ENCODE assay signal across 8 cellular contexts in genomic region chr22:19962246-19962908, GRCh38. TPM values are rescaled to one million over a fixed set of nuclear protein-coding genes. Genes with fewer than 3 reads are reported as not detected.
DNase-seq lines count a peak whose midpoint lies in the region; ATAC-seq and TF ChIP-seq lines count a peak whose summit lies in the region.

No MANE protein-coding gene starts in this region.

- H3K9me3 ChIP-seq in right lobe of liver = no peaks in the 10 kb centered on the region

- peaks cover 3 to 44% (median 24%) of the 10 kb centered on the region in 4 donors for H3K4me1 ChIP-seq in right lobe of liver

- no peak for TF ChIP-seq POLR2A in right lobe of liver (IDR thresholded peaks at IDR 0.05)

- H3K4me1 Mint-ChIP-seq in activated CD4-positive, alpha-beta T cell treated with anti-CD3 and anti-CD28 coated beads for 36 hours = peaks cover 7% of the 10 kb centered on the region

- H3K4me3 ChIP-seq in dorsolateral prefrontal cortex = peak overlapping the region in 3 of 59 donors; percentile 4 to 37 (median 21)
- H3K4me3 ChIP-seq in right lobe of liver = peak overlapping the region; percentile 27 to 56 (median 55)

- no peaks in the 10 kb centered on the region for H3K27me3 Mint-ChIP-seq in activated CD4-positive, alpha-beta T cell treated with anti-CD3 and anti-CD28 coated beads for 36 hours

- TF ChIP-seq CTCF in dorsolateral prefrontal cortex (IDR thresholded peaks at IDR 0.05 in 54 of 56, conservative IDR thresholded peaks at IDR 0.05 in 2 of 56; ENCODE audit: low read depth in 1 of 56, partially characterized antibody in 56 of 56) (peak; percentile 36 to 84 (median 70)), right lobe of liver (IDR thresholded peaks at IDR 0.05) (peak; percentile 60 to 84 (median 72))

- ATAC-seq in activated CD4-positive, alpha-beta T cell treated with anti-CD3 and anti-CD28 coated beads for 36 hours = peak; percentile 82
- peak; percentile 48 to 64 (median 62) for ATAC-seq in right lobe of liver
- no peak for ATAC-seq in HG03571 (IDR thresholded peaks at IDR 0.05; ENCODE audit: unreplicated experiment)

- no peaks in the 10 kb centered on the region for H3K27me3 ChIP-seq in dorsolateral prefrontal cortex
- H3K27me3 ChIP-seq in right lobe of liver = no peaks in the 10 kb centered on the region

- intact Hi-C loops in activated CD4-positive, alpha-beta T cell treated with anti-CD3 and anti-CD28 coated beads for 36 hours (cut with DNase I, micrococcal nuclease) = loop anchor here (2.0 to 5.0 kb wide), 2 partner anchors 58 to 170 kb away; partner anchors contain the start of genes TANGO2 (in 1 of the 2) and ZDHHC8 (in 1 of the 2)
- intact Hi-C loops in dorsolateral prefrontal cortex (cut with DNase I) (loop anchor here in 1 of 2 donors (5.0 kb wide), 1 partner anchor 170 kb away; the partner anchor contains the start of gene ZDHHC8), right lobe of liver (cut with DNase I) (loop anchor here in 1 of 2 donors (10.0 kb wide), 1 partner anchor 132 kb away; no protein-coding TSS in a partner anchor)

- POLR2A ChIA-PET in activated CD4-positive, alpha-beta T cell treated with anti-CD3 and anti-CD28 coated beads for 36 hours (lab: Charles Lee) = no interaction called here

- H3K27ac ChIP-seq in dorsolateral prefrontal cortex (peak overlapping the region in 52 of 59 donors; percentile 1 to 88 (median 63)), right lobe of liver (peak overlapping the region; percentile 77 to 97 (median 82))

- CTCF ChIA-PET in activated CD4-positive, alpha-beta T cell treated with anti-CD3 and anti-CD28 coated beads for 36 hours (lab: Charles Lee) = interaction anchor here (0.6 to 1.7 kb wide), 3 partner anchors 9 to 56 kb away, joined by 3 to 7 read pairs (median 4); no protein-coding TSS in a partner anchor

- H3K4me3 Mint-ChIP-seq in activated CD4-positive, alpha-beta T cell treated with anti-CD3 and anti-CD28 coated beads for 36 hours = no peak overlapping the region

- no peak overlapping the region for H3K27ac Mint-ChIP-seq in activated CD4-positive, alpha-beta T cell treated with anti-CD3 and anti-CD28 coated beads for 36 hours

- H3K36me3 ChIP-seq in right lobe of liver = peaks cover 0 to 17% (median 4%) of the 10 kb centered on the region in 4 donors

- DNase-seq in NCI-H748 (lab: John Stamatoyannopoulos, UW; ENCODE audit: unreplicated experiment) = peak; percentile 67
- DNase-seq in NCI-H748 treated with DMSO at 0.1 percent for 48 hours (lab: John Stamatoyannopoulos, UW) = no peak
- peak; percentile 19 for DNase-seq in NCI-H2029 treated with DMSO at 0.1 percent for 48 hours (lab: John Stamatoyannopoulos, UW)
- DNase-seq in activated CD4-positive, alpha-beta T cell treated with anti-CD3 and anti-CD28 coated beads for 36 hours = peak; percentile 87
- peak in 9 of 10 donors; percentile 67 to 90 (median 83) for DNase-seq in dorsolateral prefrontal cortex
- peak; percentile 86 to 93 (median 92) for DNase-seq in right lobe of liver
- DNase-seq in stimulated activated CD4-positive, alpha-beta T cell treated with anti-CD3 and anti-CD28 coated beads, TNF-alpha, amount 100 ng/mL, for 1 hour (ENCODE audit: low read depth in 3 of 3, low spot score in 1 of 3) = peak in 2 of 3 donors; percentile 29 to 40

- H3K36me3 Mint-ChIP-seq in activated CD4-positive, alpha-beta T cell treated with anti-CD3 and anti-CD28 coated beads for 36 hours (ENCODE audit: low read depth) = peaks cover 7% of the 10 kb centered on the region

- no peaks in the 10 kb centered on the region for H3K9me3 Mint-ChIP-seq in activated CD4-positive, alpha-beta T cell treated with anti-CD3 and anti-CD28 coated beads for 36 hours (ENCODE audit: low read depth)

- 15% methylated on average over 7 of the region's 22 CpGs for WGBS in right lobe of liver (ENCODE audit: insufficient coverage, low coverage, low lambda C conversion rate, missing lambda C conversion rate)

RNA-seq across cellular contexts. Expression of gene TXNRD2, which starts 20.8 kb away (rescaled TPM):
- 10 to 100 TPM; 24.1 to 25.3 TPM for total RNA-seq in activated CD4-positive, alpha-beta T cell treated with anti-CD3 and anti-CD28 coated beads for 36 hours
- total RNA-seq in dorsolateral prefrontal cortex (10 to 100 TPM; 24.8 to 48.9 (median 32.2) TPM), right lobe of liver (10 to 100 TPM; 35.9 to 47.8 (median 44.3) TPM)

RNA-seq across cellular contexts. Expression of gene COMT, which starts 20.8 kb away (rescaled TPM):
- 10 to 100 TPM; 63.5 to 78.5 TPM for total RNA-seq in activated CD4-positive, alpha-beta T cell treated with anti-CD3 and anti-CD28 coated beads for 36 hours
- total RNA-seq in dorsolateral prefrontal cortex (100 to 1,000 TPM in 87 of 120 experiments, 10 to 100 TPM in 33; 72.4 to 193 (median 113) TPM), right lobe of liver (100 to 1,000 TPM; 144 to 270 (median 200) TPM)

RNA-seq across cellular contexts. Expression of gene ARVCF, which starts 54.2 kb away (rescaled TPM):
- 1 to 10 TPM; 1.3 to 2.1 TPM for total RNA-seq in activated CD4-positive, alpha-beta T cell treated with anti-CD3 and anti-CD28 coated beads for 36 hours
- total RNA-seq in dorsolateral prefrontal cortex (10 to 100 TPM; 14.8 to 57.2 (median 32.4) TPM), right lobe of liver (10 to 100 TPM; 11.5 to 40.9 (median 20.7) TPM)

RNA-seq across cellular contexts. Expression of gene TANGO2, which starts 58.5 kb away (rescaled TPM):
- total RNA-seq in activated CD4-positive, alpha-beta T cell treated with anti-CD3 and anti-CD28 coated beads for 36 hours = 10 to 100 TPM; 20.3 to 22.8 TPM
- total RNA-seq in dorsolateral prefrontal cortex (10 to 100 TPM; 45.5 to 81.1 (median 59.7) TPM), right lobe of liver (10 to 100 TPM; 11.0 to 27.0 (median 15.5) TPM)

Comparison
In these comparisons a context has a peak if more than half of its experiments do, and no peak if none do; other contexts are left out.
1. RNA of gene ARVCF, which starts 54.2 kb away (total RNA-seq): 14.8 to 57.2 TPM in dorsolateral prefrontal cortex and 11.5 to 40.9 TPM in right lobe of liver; 1.3 to 2.1 TPM in activated CD4-positive, alpha-beta T cell treated with anti-CD3 and anti-CD28 coated beads for 36 hours; every median in the first group is over 4 times any median in the second.